ENCODE assay signal across 12 cellular contexts in genomic region chr1:15757016-15757543, GRCh38. TPM values are rescaled to one million over a fixed set of nuclear protein-coding genes. Genes with fewer than 3 reads are reported as not detected.
A peak's percentile ranks its signal among the peaks of the same experiment; 100 is the strongest.
DNase-seq lines count a peak whose midpoint lies in the region; ATAC-seq and TF ChIP-seq lines count a peak whose summit lies in the region.
"Had no signal": no experiment of that assay in that cellular context is flagged by ENCODE, and none has a peak within 500 bp of the region (broad histone marks: within the 10 kb centered on the region; RNA-seq: fewer than 3 reads in every experiment).

No MANE protein-coding gene starts in this region.

- H3K9ac ChIP-seq in H9 (ENCODE audit: extremely low read depth, insufficient read length, low read length) (no peak overlapping the region), iPS-15b (ENCODE audit: low read depth, low read length) (no peak overlapping the region)
- H3K9ac ChIP-seq: KMS-11 had no signal

- ATAC-seq in RWPE2 (ENCODE audit: low read depth) (no peak), lower lobe of right lung (no peak)
- ATAC-seq in stimulated activated naive CD8-positive, alpha-beta T cell treated with anti-CD3 and anti-CD28 coated beads, Interleukin-15, amount 100 ng/mL, for 72 hours: no peak

- H3K27ac Mint-ChIP-seq in H9: no peak overlapping the region; a peak in 1 of 7 replicates
- H3K27ac Mint-ChIP-seq in stimulated activated naive CD8-positive, alpha-beta T cell treated with anti-CD3 and anti-CD28 coated beads, Interleukin-15, amount 100 ng/mL, for 72 hours: no peak overlapping the region

- H3K27ac ChIP-seq in H9 (ENCODE audit: insufficient read length, low read depth, low read length) (no peak overlapping the region), RWPE2 (ENCODE audit: poor library complexity, severe bottlenecking) (peak overlapping the region; percentile 94), prostate gland (peak overlapping the region; percentile 80 to 83), lower lobe of right lung (no peak overlapping the region)
- H3K27ac ChIP-seq: KMS-11 had no signal

- no peak overlapping the region for H3K14ac ChIP-seq in H9 (ENCODE audit: insufficient read depth, low read length)

- H3K36me3 Mint-ChIP-seq in H9 (ENCODE audit: insufficient read depth in 1 of 3, low read depth in 3 of 3): peaks cover 0 to 6% (median 6%) of the 10 kb centered on the region in 3 experiments; a peak in 5 of 7 replicates

- H4K5ac ChIP-seq in H9 (ENCODE audit: insufficient read length, low read depth, low read length): no peak overlapping the region

- H3K4me1 Mint-ChIP-seq in H9: peaks cover 36 to 45% of the 10 kb centered on the region in 2 experiments
- H3K4me1 Mint-ChIP-seq in stimulated activated naive CD8-positive, alpha-beta T cell treated with anti-CD3 and anti-CD28 coated beads, Interleukin-15, amount 100 ng/mL, for 72 hours: peaks cover 25% of the 10 kb centered on the region

- peaks cover 18% of the 10 kb centered on the region; the same call in 1 of the 2 replicates for H3K4me1 ChIP-seq in H9 (ENCODE audit: insufficient read depth, low read length)
- H3K4me1 ChIP-seq in RWPE2 (ENCODE audit: insufficient read depth, poor library complexity, severe bottlenecking): peaks cover 22% of the 10 kb centered on the region
- peaks cover 23% of the 10 kb centered on the region for H3K4me1 ChIP-seq in iPS-15b (ENCODE audit: control insufficient read depth, insufficient read depth, low read length)
- H3K4me1 ChIP-seq in prostate gland (replicated peaks): peaks cover 6% of the 10 kb centered on the region
- peaks cover 37% of the 10 kb centered on the region for H3K4me1 ChIP-seq in lower lobe of right lung

- H3K4me3 ChIP-seq in RWPE2 (ENCODE audit: severe bottlenecking) (no peak overlapping the region), iPS-15b (ENCODE audit: low read depth, low read length) (peak overlapping the region; percentile 73), prostate gland (no peak overlapping the region), lower lobe of right lung (no peak overlapping the region)

- no peak for TF ChIP-seq POLR2A in prostate gland (IDR thresholded peaks at IDR 0.05)

- no peak overlapping the region for H4K91ac ChIP-seq in H9 (ENCODE audit: insufficient read length, low read depth, low read length)

- H2AK5ac ChIP-seq in H9 (ENCODE audit: insufficient read length, low read length): no peak overlapping the region

- intact Hi-C loops in prostate gland (cut with DNase I): no loop called here
- intact Hi-C loops in lower lobe of right lung (cut with DNase I): no loop called here

- H3K4me3 Mint-ChIP-seq in H9: peak overlapping the region; percentile 73 to 88
- no peak overlapping the region for H3K4me3 Mint-ChIP-seq in stimulated activated naive CD8-positive, alpha-beta T cell treated with anti-CD3 and anti-CD28 coated beads, Interleukin-15, amount 100 ng/mL, for 72 hours

- peaks cover 21% of the 10 kb centered on the region for H3K27me3 Mint-ChIP-seq in H9 (ENCODE audit: low read depth)
- H3K27me3 Mint-ChIP-seq in stimulated activated naive CD8-positive, alpha-beta T cell treated with anti-CD3 and anti-CD28 coated beads, Interleukin-15, amount 100 ng/mL, for 72 hours: peaks cover 75% of the 10 kb centered on the region

- no peak overlapping the region for H3T11ph ChIP-seq in H9 (ENCODE audit: low read length)

- no CpG with 5 or more reads among the region's 9 CpGs for WGBS in H9 (ENCODE audit: extremely low coverage, insufficient read length, low lambda C conversion rate)
- WGBS in prostate gland: 77% methylated on average over 9 of the region's 9 CpGs

- DNase-seq in H9: no peak
- DNase-seq in RWPE2 (ENCODE audit: low spot score): no peak
- DNase-seq in prostate gland (ENCODE audit: low spot score): no peak
- no peak for DNase-seq in lower lobe of right lung
- no peak for DNase-seq in stimulated activated naive CD8-positive, alpha-beta T cell treated with anti-CD3 and anti-CD28 coated beads, Interleukin-15, amount 100 ng/mL, for 72 hours
- no peak for DNase-seq in RPMI8226
- DNase-seq in germinal center (ENCODE audit: low spot score): no peak
- DNase-seq: activated CD8-positive, alpha-beta memory T cell treated with anti-CD3 and anti-CD28 coated beads, Interleukin-2, amount 50 U/mL, for 48 hours had no signal

- no peak overlapping the region for H2BK15ac ChIP-seq in H9 (ENCODE audit: low read depth, low read length)

- H3K4me2 ChIP-seq in H9 (ENCODE audit: insufficient read depth, insufficient read length, low read length): peak overlapping the region; percentile 81
- H3K4me2 ChIP-seq: KMS-11 had no signal

- no peak overlapping the region for H3K23ac ChIP-seq in H9 (ENCODE audit: insufficient read length, low read depth, low read length)

- no peak overlapping the region for H3K4ac ChIP-seq in H9 (ENCODE audit: low read depth, low read length)

- no peak overlapping the region for H3K18ac ChIP-seq in H9 (ENCODE audit: insufficient read length, low read depth, low read length)

- no peaks in the 10 kb centered on the region for H3K79me1 ChIP-seq in H9 (ENCODE audit: insufficient read depth, low read depth, low read length, poor library complexity, severe bottlenecking)

- H3K9me3 Mint-ChIP-seq in H9: no peaks in the 10 kb centered on the region
- no peaks in the 10 kb centered on the region for H3K9me3 Mint-ChIP-seq in stimulated activated naive CD8-positive, alpha-beta T cell treated with anti-CD3 and anti-CD28 coated beads, Interleukin-15, amount 100 ng/mL, for 72 hours

- H3K9me3 ChIP-seq in H9 (ENCODE audit: control insufficient read depth, low read depth, low read length) (no peaks in the 10 kb centered on the region), RWPE2 (ENCODE audit: severe bottlenecking) (no peaks in the 10 kb centered on the region), iPS-15b (ENCODE audit: control insufficient read depth, insufficient read depth, low read length) (no peaks in the 10 kb centered on the region), prostate gland (no peaks in the 10 kb centered on the region), lower lobe of right lung (no peaks in the 10 kb centered on the region)
- H3K9me3 ChIP-seq: HAP-1 had no signal

- no peak overlapping the region for H4K8ac ChIP-seq in H9 (replicated peaks; ENCODE audit: insufficient read length, low read depth, low read length)

- no peak overlapping the region for H2BK120ac ChIP-seq in H9 (ENCODE audit: low read depth, low read length, poor library complexity, severe bottlenecking)

- TF ChIP-seq CTCF in H9 (conservative IDR thresholded peaks at IDR 0.05): no peak
- no peak for TF ChIP-seq CTCF in RWPE2 (IDR thresholded peaks at IDR 0.05; ENCODE audit: poor library complexity, severe bottlenecking)
- TF ChIP-seq CTCF in prostate gland (IDR thresholded peaks at IDR 0.05): no peak
- no peak for TF ChIP-seq CTCF in lower lobe of right lung (IDR thresholded peaks at IDR 0.05)

- H3K36me3 ChIP-seq in RWPE2 (ENCODE audit: low read depth) (peaks cover 15% of the 10 kb centered on the region; the same call in 1 of the 2 replicates), iPS-15b (ENCODE audit: control insufficient read depth, insufficient read depth, low read length) (no peaks in the 10 kb centered on the region), prostate gland (no peaks in the 10 kb centered on the region), lower lobe of right lung (no peaks in the 10 kb centered on the region)
- H3K36me3 ChIP-seq: HAP-1 had no signal

- H3K79me2 ChIP-seq in H9 (ENCODE audit: insufficient read depth, low read length): peaks cover 17% of the 10 kb centered on the region; the same call in 1 of the 2 replicates

- no peak overlapping the region for H2AFZ ChIP-seq in H9 (ENCODE audit: low read length)

- H3K27me3 ChIP-seq in H9 (ENCODE audit: insufficient read depth, low read length) (no peaks in the 10 kb centered on the region), RWPE2 (ENCODE audit: insufficient read depth, poor library complexity, severe bottlenecking) (no peaks in the 10 kb centered on the region), iPS-15b (ENCODE audit: control insufficient read depth, insufficient read depth, low read length) (no peaks in the 10 kb centered on the region), prostate gland (replicated peaks; ENCODE audit: insufficient read depth) (no peaks in the 10 kb centered on the region), lower lobe of right lung (ENCODE audit: low read depth) (peaks cover 30% of the 10 kb centered on the region)

- H4K20me1 ChIP-seq in H9 (ENCODE audit: control insufficient read depth, insufficient read depth, insufficient read length): no peaks in the 10 kb centered on the region

- no peak overlapping the region for H3K56ac ChIP-seq in H9 (ENCODE audit: insufficient read length, low read depth, low read length)

- peaks cover 14% of the 10 kb centered on the region for H3K23me2 ChIP-seq in H9 (ENCODE audit: insufficient read length, low read depth, low read length, poor library complexity, severe bottlenecking)

- H2BK12ac ChIP-seq in H9 (ENCODE audit: insufficient read length, low read depth, low read length): no peak overlapping the region

- H2BK20ac ChIP-seq in H9 (ENCODE audit: low read depth, low read length, poor library complexity, severe bottlenecking): no peak overlapping the region

- H2BK5ac ChIP-seq in H9 (ENCODE audit: insufficient read length, low read length): no peak overlapping the region

RNA-seq across cellular contexts. Expression of gene FBLIM1, which starts 1.5 kb away (rescaled TPM):
- total RNA-seq in H9 (2021) (64.7 and 66.8 TPM in 2 replicates), prostate gland (100 to 1,000 TPM in 1 of 2 donors, 10 to 100 TPM in 1; 33.1 to 111 TPM), lower lobe of right lung (20.1 TPM)

RNA-seq across cellular contexts. Expression of gene TMEM82, which starts 14.8 kb away (rescaled TPM):
- total RNA-seq in H9 (2021): 1.0 and 1.4 TPM in 2 replicates
- total RNA-seq in prostate gland: not detected
- not detected for total RNA-seq in lower lobe of right lung
- total RNA-seq: kidney epithelial cell had no signal

RNA-seq across cellular contexts. Expression of gene SLC25A34, which starts 21.0 kb away (rescaled TPM):
- total RNA-seq in H9 (2021): 0.94 and 1.5 TPM in 2 replicates
- 1 to 10 TPM; 1.1 to 1.4 TPM for total RNA-seq in prostate gland
- 3.5 TPM for total RNA-seq in lower lobe of right lung

RNA-seq across cellular contexts. Expression of gene UQCRHL, which starts 50.4 kb away (rescaled TPM):
- total RNA-seq in H9 (2021): 2.0 and 2.6 TPM in 2 replicates
- total RNA-seq in prostate gland: 1 to 10 TPM; 1.6 to 2.4 TPM
- total RNA-seq in lower lobe of right lung: 1.1 TPM

Comparison
In these comparisons a context has a peak if more than half of its experiments do, and no peak if none do; other contexts are left out.
1. H3K27ac ChIP-seq: peak in RWPE2 (single experiment) and prostate gland (2 of 2); none in H9 (single experiment) and lower lobe of right lung (single experiment).
2. H3K4me3 Mint-ChIP-seq: peak in H9 (2 of 2); none in stimulated activated naive CD8-positive, alpha-beta T cell treated with anti-CD3 and anti-CD28 coated beads, Interleukin-15, amount 100 ng/mL, for 72 hours (0 of 2).